In genomic region chr1:226126824-226127591, GRCh38 we compare ENCODE assay signal across 11 cellular contexts. TPM values are rescaled to one million over a fixed set of nuclear protein-coding genes. Genes with fewer than 3 reads are reported as not detected.
DNase-seq lines count a peak whose midpoint lies in the region; ATAC-seq and TF ChIP-seq lines count a peak whose summit lies in the region.
"Had no signal": no experiment of that assay in that cellular context is flagged by ENCODE, and none has a peak within 500 bp of the region (broad histone marks: within the 10 kb centered on the region; RNA-seq: fewer than 3 reads in every experiment).

No MANE protein-coding gene starts in this region.

- no peaks in the 10 kb centered on the region for H3K27me3 ChIP-seq in GM23338 (ENCODE audit: insufficient read depth)
- H3K27me3 ChIP-seq in mucosa of rectum (ENCODE audit: control insufficient read depth in 2 of 2, insufficient read depth in 2 of 2, low read length in 2 of 2) = no peaks in the 10 kb centered on the region
- H3K27me3 ChIP-seq: ascending aorta, ovary had no signal

- no peak for TF ChIP-seq CTCF in GM23338 (conservative IDR thresholded peaks at IDR 0.05; ENCODE audit: low read depth in 2 of 2)
- no peak for TF ChIP-seq CTCF in activated B cell treated with CpG ODN at 0.5 μM for 24 hours (IDR thresholded peaks at IDR 0.05)

- DNase-seq in ELF-1 (ENCODE audit: low read depth, low spot score) (peak; percentile 28), GM23338 (ENCODE audit: low spot score) (no peak), activated B cell treated with CpG ODN at 0.5 μM for 24 hours (no peak), DMS79 treated with DMSO at 0.1 percent for 48 hours (lab: John Stamatoyannopoulos, UW) (no peak), CD1c-positive myeloid dendritic cell (ENCODE audit: extremely low spot score) (no peak)
- DNase-seq in stimulated activated naive CD8-positive, alpha-beta T cell treated with anti-CD3 and anti-CD28 coated beads, Interleukin-15, Interleukin-2, amounts not matched to agents 100 U/mL and 50 U/mL, for 24 hours = no peak
- DNase-seq: NCI-H1105 had no signal

- no peaks in the 10 kb centered on the region for H3K9me3 ChIP-seq in mucosa of rectum (ENCODE audit: control insufficient read depth in 2 of 2, low read length in 2 of 2)
- H3K9me3 ChIP-seq: ascending aorta, ovary had no signal

- H3K4me3 ChIP-seq in GM23338 (no peak overlapping the region), mucosa of rectum (ENCODE audit: low read length in 2 of 2) (peak overlapping the region; percentile 55 to 60)
- H3K4me3 ChIP-seq: ascending aorta, ovary had no signal

- no peaks in the 10 kb centered on the region for H3K79me2 ChIP-seq in GM23338 (replicated peaks; ENCODE audit: insufficient read depth)

- peaks cover 25% of the 10 kb centered on the region for H3K27me3 Mint-ChIP-seq in GM23338 (ENCODE audit: insufficient read depth, low read depth, poor library complexity)
- H3K27me3 Mint-ChIP-seq in activated B cell treated with CpG ODN at 0.5 μM for 24 hours = no peaks in the 10 kb centered on the region

- H3K4me1 Mint-ChIP-seq in GM23338 (peaks cover 43% of the 10 kb centered on the region), activated B cell treated with CpG ODN at 0.5 μM for 24 hours (peaks cover 91% of the 10 kb centered on the region)

- peak overlapping the region; percentile 64 for H3K4me2 ChIP-seq in GM23338

- peak overlapping the region; percentile 86 for H2AFZ ChIP-seq in GM23338

- no peak overlapping the region for H3K27ac Mint-ChIP-seq in GM23338
- H3K27ac Mint-ChIP-seq in activated B cell treated with CpG ODN at 0.5 μM for 24 hours = peak overlapping the region; percentile 99

- H3K9me3 Mint-ChIP-seq in GM23338 = peaks cover 4% of the 10 kb centered on the region; the same call in 1 of the 3 replicates
- H3K9me3 Mint-ChIP-seq in activated B cell treated with CpG ODN at 0.5 μM for 24 hours = no peaks in the 10 kb centered on the region

- CTCF ChIA-PET in activated B cell treated with CpG ODN at 0.5 μM for 24 hours (lab: Charles Lee) = interaction anchor here (0.9 to 6.8 kb wide), 11 partner anchors 15 to 253 kb away, joined by 3 to 209 read pairs (median 23); no protein-coding TSS in a partner anchor

- POLR2A ChIA-PET in activated B cell treated with CpG ODN at 0.5 μM for 24 hours (lab: Charles Lee) = interaction anchor here (0.6 to 4.4 kb wide), 13 partner anchors 17 to 743 kb away, joined by 3 to 26 read pairs (median 6); partner anchors contain the start of genes ACBD3, H3-3A, LIN9 and PSEN2

- no peaks in the 10 kb centered on the region for H3K9me2 ChIP-seq in GM23338 (ENCODE audit: insufficient read depth)

- H3K36me3 ChIP-seq in GM23338 (ENCODE audit: insufficient read depth) = no peaks in the 10 kb centered on the region
- no peaks in the 10 kb centered on the region for H3K36me3 ChIP-seq in mucosa of rectum (ENCODE audit: control insufficient read depth in 2 of 2, insufficient read depth in 2 of 2, low read length in 2 of 2)
- H3K36me3 ChIP-seq: ascending aorta, ovary had no signal

- H3K9ac ChIP-seq in mucosa of rectum (ENCODE audit: low read depth in 1 of 2, low read length in 2 of 2) = peak overlapping the region; percentile 32 to 61

- H4K20me1 ChIP-seq in GM23338 (replicated peaks; ENCODE audit: insufficient read depth) = no peaks in the 10 kb centered on the region

- peak overlapping the region; percentile 37; the same call in 2 of the 3 replicates for H3K4me3 Mint-ChIP-seq in GM23338
- H3K4me3 Mint-ChIP-seq in activated B cell treated with CpG ODN at 0.5 μM for 24 hours = peak overlapping the region; percentile 82

- H3K4me1 ChIP-seq in GM23338 (ENCODE audit: insufficient read depth) (peaks cover 36% of the 10 kb centered on the region), mucosa of rectum (ENCODE audit: control insufficient read depth in 2 of 2, insufficient read depth in 2 of 2, low read length in 2 of 2) (peaks cover 42 to 54% of the 10 kb centered on the region in 2 donors)
- H3K4me1 ChIP-seq: ascending aorta had no signal

- intact Hi-C loops in activated B cell treated with CpG ODN at 0.5 μM for 24 hours (cut with micrococcal nuclease) = loop anchor here (1.0 to 10.0 kb wide), 3 partner anchors 32 to 548 kb away; partner anchors contain the start of gene ACBD3

- peak overlapping the region; percentile 30; the same call in 1 of the 2 replicates for H3K27ac ChIP-seq in GM23338 (ENCODE audit: low read depth)
- H3K27ac ChIP-seq in mucosa of rectum (ENCODE audit: low read depth in 2 of 2, low read length in 2 of 2) = peak overlapping the region; percentile 91 to 96
- H3K27ac ChIP-seq: ovary had no signal

- H3F3A ChIP-seq in GM23338 (replicated peaks; ENCODE audit: low read depth) = peaks cover 9% of the 10 kb centered on the region; the same call in 1 of the 2 replicates

- no peak; the same call in 2 of the 3 replicates for ATAC-seq in GM23338
- peak; percentile 1 for ATAC-seq in activated B cell treated with CpG ODN at 0.5 μM for 24 hours (ENCODE audit: low read depth)
- no peak for ATAC-seq in stimulated activated naive CD8-positive, alpha-beta T cell treated with anti-CD3 and anti-CD28 coated beads, Interleukin-15, Interleukin-2, amounts not matched to agents 100 U/mL and 50 U/mL, for 24 hours
- ATAC-seq in GM18870 (IDR thresholded peaks at IDR 0.05; ENCODE audit: unreplicated experiment) = no peak

- H3K36me3 Mint-ChIP-seq in GM23338 (ENCODE audit: low read depth) (no peaks in the 10 kb centered on the region), activated B cell treated with CpG ODN at 0.5 μM for 24 hours (ENCODE audit: low read depth) (peaks cover 6% of the 10 kb centered on the region)

TF ChIP-seq in GM23338, 12 proteins besides CTCF, POLR2A, EP300 and RAD21 (continues in another document):
- no peak for TF ChIP-seq NANOG (IDR thresholded peaks at IDR 0.05; ENCODE audit: borderline replicate concordance)
- no peak for TF ChIP-seq EZH2 (IDR thresholded peaks at IDR 0.05; ENCODE audit: low read depth, unreplicated experiment)
- no peak for TF ChIP-seq STAT1 (IDR thresholded peaks at IDR 0.05; ENCODE audit: unreplicated experiment)
- TF ChIP-seq ZNF331 (CRISPR knock-in tag; IDR thresholded peaks at IDR 0.05; ENCODE audit: low read depth) = no peak
- no peak for TF ChIP-seq CREB1 (CRISPR knock-in tag; IDR thresholded peaks at IDR 0.05; ENCODE audit: low read depth)
- no peak for TF ChIP-seq REST (IDR thresholded peaks at IDR 0.05; ENCODE audit: unreplicated experiment)
- TF ChIP-seq JUNB (IDR thresholded peaks at IDR 0.05; ENCODE audit: unreplicated experiment) = no peak

RNA-seq across cellular contexts. Expression of gene ACBD3, which starts 59.5 kb away (rescaled TPM):
- total RNA-seq in GM23338 (2014; rRNA removed; shearing (Covaris generic)) = 36.2 and 37.2 TPM in 2 replicates
- polyA plus RNA-seq in GM23338 (2016; fragmentation: Nextera tagmentation; extraction: Ambion mirVana) = 17.1 and 17.9 TPM in 2 replicates
- 38.6 and 41.4 TPM in 2 replicates for total RNA-seq in activated B cell treated with CpG ODN at 0.5 μM for 24 hours
